ENCODE assay signal across 19 cellular contexts in genomic region chr17:62739666-62740065, GRCh38.
"Had no signal": no experiment of that assay in that cellular context is flagged by ENCODE, and none has a peak within 500 bp of the region (broad histone marks: within the 10 kb centered on the region; RNA-seq: fewer than 3 reads in every experiment).

No MANE protein-coding gene starts in this region.

- H3K4me3 ChIP-seq: adrenal gland, ascending aorta, thoracic aorta, vagina had no signal

- H3K36me3 ChIP-seq: adrenal gland, ascending aorta, thoracic aorta, vagina had no signal

- DNase-seq: activated CD4-positive, alpha-beta T cell treated with anti-CD3 and anti-CD28 coated beads for 4 hours; activated CD4-positive, alpha-beta T cell treated with anti-CD3 and anti-CD28 coated beads, Interleukin-2, amount 50 U/mL, for 4 hours; activated effector memory CD4-positive, alpha-beta T cell treated with Interleukin-2 at 50 U/mL for 16 hours; activated naive CD4-positive, alpha-beta T cell treated with anti-CD3 and anti-CD28 coated beads for 36 hours; activated naive CD8-positive, alpha-beta T cell treated with anti-CD3 and anti-CD28 coated beads for 36 hours; adrenal gland; cortex of kidney; effector memory CD8-positive, alpha-beta T cell; hippocampal formation; kidney; left colon; mammary epithelial cell; natural killer cell; small intestine; stimulated activated CD4-positive, alpha-beta T cell treated with anti-CD3 and anti-CD28 coated beads, Interleukin-4, amount 100 ng/mL, for 24 hours had no signal

- H3K27ac ChIP-seq: adrenal gland, ascending aorta, thoracic aorta, vagina, VCaP had no signal

- H3K9me3 ChIP-seq: adrenal gland, ascending aorta, thoracic aorta, vagina had no signal

- H3K27me3 ChIP-seq: adrenal gland, ascending aorta, vagina had no signal

- H3K4me1 ChIP-seq: adrenal gland, ascending aorta, vagina had no signal
